In genomic region chr12:71576546-71576945, GRCh38 we compare ENCODE assay signal across 13 cellular contexts.
DNase-seq lines count a peak whose midpoint lies in the region; ATAC-seq and TF ChIP-seq lines count a peak whose summit lies in the region.
"Had no signal": no experiment of that assay in that cellular context is flagged by ENCODE, and none has a peak within 500 bp of the region (broad histone marks: within the 10 kb centered on the region; RNA-seq: fewer than 3 reads in every experiment).

No MANE protein-coding gene starts in this region.

- H3K36me3 ChIP-seq in MG63 (no peaks in the 10 kb centered on the region), adipocyte (ENCODE audit: control insufficient read depth, insufficient read depth, low read length, severe bottlenecking) (no peaks in the 10 kb centered on the region), neuronal stem cell (replicated peaks in 1 of 2; ENCODE audit: control insufficient read depth in 2 of 2, insufficient read depth in 2 of 2, low read length in 2 of 2) (no peaks in the 10 kb centered on the region), mucosa of descending colon (ENCODE audit: low read depth) (no peaks in the 10 kb centered on the region)

- no peak overlapping the region for H2BK5ac ChIP-seq in neuronal stem cell (ENCODE audit: low read length)

- DNase-seq in EH (ENCODE audit: low read depth) (peak; percentile 39), MG63 (peak; percentile 31), adipocyte (ENCODE audit: low read depth) (peak; percentile 40), neuronal stem cell (ENCODE audit: low spot score) (no peak), mucosa of descending colon (no peak), T-helper 2 cell (no peak), AML-193 (lab: John Stamatoyannopoulos, UW) (no peak)
- DNase-seq: CD4-positive, CD25-positive, alpha-beta regulatory T cell; DND-41; Kasumi-1; NCI-H1436 treated with DMSO at 0.1 percent for 48 hours; NCI-H2081 treated with DMSO at 0.1 percent for 48 hours had no signal

- no peak overlapping the region for H2BK15ac ChIP-seq in neuronal stem cell (ENCODE audit: low read length)

- H3K18ac ChIP-seq in neuronal stem cell (ENCODE audit: low read length), result no peak overlapping the region

- ATAC-seq in HG03571 (IDR thresholded peaks at IDR 0.05; ENCODE audit: unreplicated experiment) (no peak), mucosa of descending colon (no peak)

- no peak overlapping the region for H3K4me2 ChIP-seq in neuronal stem cell (ENCODE audit: insufficient read depth, low read length, poor library complexity, severe bottlenecking)

- no peak overlapping the region for H3K23ac ChIP-seq in neuronal stem cell (ENCODE audit: low read depth, low read length, poor library complexity)

- H2AFZ ChIP-seq in neuronal stem cell (ENCODE audit: low read length), result peak overlapping the region; percentile 79

- no peaks in the 10 kb centered on the region for H3K27me3 ChIP-seq in MG63
- H3K27me3 ChIP-seq in adipocyte (replicated peaks; ENCODE audit: control insufficient read depth, insufficient read depth, low read length), result no peaks in the 10 kb centered on the region
- H3K27me3 ChIP-seq in neuronal stem cell (ENCODE audit: control insufficient read depth in 3 of 3, insufficient read depth in 3 of 3, low read depth in 1 of 3, low read length in 3 of 3), result no peaks in the 10 kb centered on the region

- H3K79me1 ChIP-seq in neuronal stem cell (ENCODE audit: low read depth, low read length), result no peaks in the 10 kb centered on the region

- H3K4ac ChIP-seq in neuronal stem cell (ENCODE audit: low read length), result no peak overlapping the region

- no peaks in the 10 kb centered on the region for H3K4me1 ChIP-seq in adipocyte (ENCODE audit: control insufficient read depth, insufficient read depth, low read length)
- no peaks in the 10 kb centered on the region for H3K4me1 ChIP-seq in neuronal stem cell (ENCODE audit: control insufficient read depth in 2 of 2, insufficient read depth in 1 of 2, low read depth in 1 of 2, low read length in 2 of 2)
- no peaks in the 10 kb centered on the region for H3K4me1 ChIP-seq in mucosa of descending colon (ENCODE audit: low read depth)

- H2BK120ac ChIP-seq in neuronal stem cell (ENCODE audit: low read depth, low read length), result no peak overlapping the region

- H3K27ac ChIP-seq in neuronal stem cell (replicated peaks; ENCODE audit: low read length), result no peak overlapping the region

- TF ChIP-seq CTCF in mucosa of descending colon (IDR thresholded peaks at IDR 0.05), result no peak

- no peaks in the 10 kb centered on the region for H3K9me3 ChIP-seq in MG63
- no peaks in the 10 kb centered on the region for H3K9me3 ChIP-seq in adipocyte (ENCODE audit: control insufficient read depth, low read length)
- no peaks in the 10 kb centered on the region for H3K9me3 ChIP-seq in neuronal stem cell (replicated peaks in 1 of 2; ENCODE audit: control insufficient read depth in 2 of 2, insufficient read depth in 1 of 2, low read depth in 1 of 2, low read length in 2 of 2)
- no peaks in the 10 kb centered on the region for H3K9me3 ChIP-seq in mucosa of descending colon

- H3K14ac ChIP-seq in neuronal stem cell (ENCODE audit: low read length), result no peak overlapping the region

- intact Hi-C loops in mucosa of descending colon (cut with DNase I, micrococcal nuclease), result no loop called here

- H3K4me3 ChIP-seq in MG63 (no peak overlapping the region), adipocyte (ENCODE audit: low read length) (no peak overlapping the region), neuronal stem cell (ENCODE audit: low read length in 2 of 2) (no peak overlapping the region), mucosa of descending colon (no peak overlapping the region)

- H3K9ac ChIP-seq in adipocyte (ENCODE audit: low read length) (no peak overlapping the region), neuronal stem cell (ENCODE audit: low read depth, low read length, poor library complexity) (no peak overlapping the region)

- no peak overlapping the region for H4K8ac ChIP-seq in neuronal stem cell (ENCODE audit: low read depth, low read length)

- no peak overlapping the region for H2AK5ac ChIP-seq in neuronal stem cell (ENCODE audit: low read depth, low read length)

- no peak overlapping the region for H4K91ac ChIP-seq in neuronal stem cell (ENCODE audit: low read depth, low read length, poor library complexity)

- H2BK12ac ChIP-seq in neuronal stem cell (ENCODE audit: low read length), result no peak overlapping the region

- no CpG with 5 or more reads among the region's 5 CpGs for WGBS in neuronal stem cell (ENCODE audit: extremely low coverage in 2 of 2, insufficient read length in 2 of 2, insufficient replicate concordance in 1 of 2), 2 donors

Comparison
In these comparisons a context has a peak if more than half of its experiments do, and no peak if none do; other contexts are left out.
1. DNase-seq: peak in EH (single experiment), MG63 (single experiment) and adipocyte (single experiment); none in neuronal stem cell (single experiment), mucosa of descending colon (0 of 3), T-helper 2 cell (0 of 5) and AML-193 (0 of 2).